ENCODE assay signal across 1 cellular context in the genomic region with DNA sequence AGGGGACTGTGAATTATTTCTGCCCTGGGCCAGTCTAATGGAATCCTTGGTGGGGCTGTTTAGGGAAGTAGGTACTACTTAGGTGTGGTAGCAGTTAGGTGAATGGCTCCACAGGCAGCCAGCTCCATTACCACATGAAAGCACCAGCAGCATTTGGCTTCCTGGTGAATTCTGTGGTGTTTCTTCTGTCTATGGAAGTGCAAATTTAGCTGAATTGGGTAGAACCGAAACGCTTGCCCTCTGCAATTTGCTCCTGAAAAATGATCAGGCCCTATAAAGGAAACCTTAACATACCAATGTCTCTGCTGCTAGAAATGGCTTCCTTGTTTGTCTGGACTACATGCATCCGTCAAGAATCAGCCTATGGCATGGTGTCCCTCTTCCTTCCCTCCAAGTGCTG.
A peak's percentile ranks its signal among the peaks of the same experiment; 100 is the strongest.
TF ChIP-seq lines count a peak whose summit lies in the region.

No MANE protein-coding gene starts in this region.

TF ChIP-seq in H1, 55 proteins besides CTCF, POLR2A, EP300 and RAD21:
- TF ChIP-seq NANOG (IDR thresholded peaks at IDR 0.05; ENCODE audit: insufficient read depth, low read depth, low read length, poor library complexity, severe bottlenecking) (peak; percentile 34), SIX5 (IDR thresholded peaks at IDR 0.05; ENCODE audit: low read depth, low read length) (no peak), GABPA (IDR thresholded peaks at IDR 0.05; ENCODE audit: borderline replicate concordance, insufficient read depth, low read length) (no peak), YY1 (IDR thresholded peaks at IDR 0.05; ENCODE audit: low read depth, low read length) (peak; percentile 62), SP2 (IDR thresholded peaks at IDR 0.05; ENCODE audit: low read length) (no peak), ASH2L (IDR thresholded peaks at IDR 0.05; ENCODE audit: low read length) (peak; percentile 28), SUZ12 (IDR thresholded peaks at IDR 0.05; ENCODE audit: low read length) (no peak), RXRA (IDR thresholded peaks at IDR 0.05; ENCODE audit: insufficient read depth, low read depth, low read length) (no peak), HDAC2 (IDR thresholded peaks at IDR 0.05; ENCODE audit: borderline replicate concordance in 1 of 2, low read depth in 2 of 2, low read length in 2 of 2) (no peak)
- TF ChIP-seq, protein P1, sequence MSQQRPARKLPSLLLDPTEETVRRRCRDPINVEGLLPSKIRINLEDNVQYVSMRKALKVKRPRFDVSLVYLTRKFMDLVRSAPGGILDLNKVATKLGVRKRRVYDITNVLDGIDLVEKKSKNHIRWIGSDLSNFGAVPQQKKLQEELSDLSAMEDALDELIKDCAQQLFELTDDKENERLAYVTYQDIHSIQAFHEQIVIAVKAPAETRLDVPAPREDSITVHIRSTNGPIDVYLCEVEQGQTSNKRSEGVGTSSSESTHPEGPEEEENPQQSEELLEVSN (IDR thresholded peaks at IDR 0.05), result peak; percentile 43; the same call in 1 of the 2 replicates
